8 cellular contexts compared by ENCODE assay signal in genomic region chr12:54658306-54659264, GRCh38. TPM values are rescaled to one million over a fixed set of nuclear protein-coding genes. Genes with fewer than 3 reads are reported as not detected.
DNase-seq lines count a peak whose midpoint lies in the region; ATAC-seq and TF ChIP-seq lines count a peak whose summit lies in the region.

No MANE protein-coding gene starts in this region.

- peak; percentile 18 for DNase-seq in left ventricle myocardium inferior
- DNase-seq in left cardiac atrium, result no peak
- DNase-seq in NCI-H69 (lab: John Stamatoyannopoulos, UW), result peak; percentile 35
- DNase-seq in activated CD8-positive, alpha-beta memory T cell treated with anti-CD3 and anti-CD28 coated beads, Interleukin-2, amount 50 U/mL, for 24 hours (ENCODE audit: extremely low read depth), result peak; percentile 13
- DNase-seq in hepatocyte (ENCODE audit: low spot score), result peak; percentile 89
- DNase-seq in stimulated activated CD4-positive, alpha-beta T cell treated with anti-CD3 and anti-CD28 coated beads, TNF-alpha, amount 100 ng/mL, for 24 hours (ENCODE audit: low read depth in 3 of 3), result peak; percentile 9 to 48 (median 19)
- DNase-seq in putamen (ENCODE audit: low spot score), result no peak

- no peaks in the 10 kb centered on the region for H3K9me2 ChIP-seq in hepatocyte (replicated peaks; ENCODE audit: insufficient read depth)

- H3K79me2 ChIP-seq in hepatocyte, result no peaks in the 10 kb centered on the region

- H3K4me2 ChIP-seq in hepatocyte, result no peak overlapping the region

- peak; percentile 55 for TF ChIP-seq CTCF in left ventricle myocardium inferior (IDR thresholded peaks at IDR 0.05; ENCODE audit: borderline replicate concordance)
- peak; percentile 62 for TF ChIP-seq CTCF in hepatocyte (IDR thresholded peaks at IDR 0.05; ENCODE audit: poor library complexity)

- H4K20me1 ChIP-seq in hepatocyte (ENCODE audit: insufficient read depth, poor library complexity, severe bottlenecking), result no peaks in the 10 kb centered on the region

- no peaks in the 10 kb centered on the region for H3K9me3 ChIP-seq in left ventricle myocardium inferior (replicated peaks)
- no peaks in the 10 kb centered on the region for H3K9me3 ChIP-seq in hepatocyte (ENCODE audit: low read depth)

- H3K4me1 ChIP-seq in left ventricle myocardium inferior (no peaks in the 10 kb centered on the region), hepatocyte (ENCODE audit: insufficient read depth) (peaks cover 3% of the 10 kb centered on the region)

- no peak overlapping the region for H3K4me3 ChIP-seq in left ventricle myocardium inferior
- H3K4me3 ChIP-seq in hepatocyte, result no peak overlapping the region

- intact Hi-C loops in left ventricle myocardium inferior (cut with micrococcal nuclease), result no loop called here
- intact Hi-C loops in left cardiac atrium (cut with DNase I), result no loop called here

- no peak for ATAC-seq in left cardiac atrium
- peak; percentile 79 for ATAC-seq in HG02884 (IDR thresholded peaks at IDR 0.05; ENCODE audit: unreplicated experiment)

- WGBS in hepatocyte (ENCODE audit: low lambda C conversion rate, missing lambda C conversion rate), result 34% methylated on average over 19 of the region's 19 CpGs

- H3K27me3 ChIP-seq in left ventricle myocardium inferior (ENCODE audit: low read depth) (peaks cover 49% of the 10 kb centered on the region), hepatocyte (peaks cover 10% of the 10 kb centered on the region)

- no peaks in the 10 kb centered on the region for H3K36me3 ChIP-seq in left ventricle myocardium inferior
- no peaks in the 10 kb centered on the region for H3K36me3 ChIP-seq in hepatocyte (replicated peaks; ENCODE audit: insufficient read depth, low read depth)

- no peak overlapping the region for H2AFZ ChIP-seq in hepatocyte

- H3K27ac ChIP-seq in left ventricle myocardium inferior (replicated peaks) (no peak overlapping the region), hepatocyte (no peak overlapping the region)

RNA-seq across cellular contexts. Expression of gene DCD, which starts 10.4 kb away (rescaled TPM):
- total RNA-seq in left ventricle myocardium inferior (not detected), left cardiac atrium (not detected), hepatocyte (not detected in 2 replicates)
- polyA plus RNA-seq in hepatocyte, result not detected in 2 replicates

RNA-seq across cellular contexts. Expression of gene LACRT, which starts 23.9 kb away (rescaled TPM):
- total RNA-seq in left ventricle myocardium inferior, result not detected
- not detected for total RNA-seq in left cardiac atrium
- not detected in 2 replicates for total RNA-seq in hepatocyte
- polyA plus RNA-seq in hepatocyte, result not detected in 2 replicates

Comparison
In these comparisons a context has a peak if more than half of its experiments do, and no peak if none do; other contexts are left out.
1. DNase-seq: peak in left ventricle myocardium inferior (single experiment), NCI-H69 (single experiment), activated CD8-positive, alpha-beta memory T cell treated with anti-CD3 and anti-CD28 coated beads, Interleukin-2, amount 50 U/mL, for 24 hours (single experiment), hepatocyte (single experiment) and stimulated activated CD4-positive, alpha-beta T cell treated with anti-CD3 and anti-CD28 coated beads, TNF-alpha, amount 100 ng/mL, for 24 hours (3 of 3); none in left cardiac atrium (single experiment) and putamen (single experiment).